Comparison of ENCODE assay signal across 30 cellular contexts in genomic region chr12:21585485-21585884, GRCh38. TPM values are rescaled to one million over a fixed set of nuclear protein-coding genes. Genes with fewer than 3 reads are reported as not detected.
"Had no signal": no experiment of that assay in that cellular context is flagged by ENCODE, and none has a peak within 500 bp of the region (broad histone marks: within the 10 kb centered on the region; RNA-seq: fewer than 3 reads in every experiment).

No MANE protein-coding gene starts in this region.

- H3K27me3 ChIP-seq: stomach, suprapubic skin, testis, thyroid gland, tibial artery, tibial nerve, transverse colon, upper lobe of left lung, upper lobe of right lung, uterus, vagina had no signal

- ATAC-seq: stimulated activated effector memory CD8-positive, alpha-beta T cell treated with anti-CD3 and anti-CD28 coated beads, Interleukin-12 subunit alpha, Interleukin-12 subunit beta, amount 100 ng/mL, for 72 hours; stimulated activated memory B cell treated with anti-CD40 and anti-IgM and Interleukin-4, amounts not matched to agents 10 μg/mL and 1 μg/mL and 100 μg/mL, for 72 hours; stimulated activated naive B cell treated with anti-CD40 and anti-IgM and Interleukin-4, amounts not matched to agents 10 μg/mL and 1 μg/mL and 100 μg/mL, for 72 hours; stimulated activated naive CD8-positive, alpha-beta T cell treated with anti-CD3 and anti-CD28 coated beads, Interleukin-15, amount 100 ng/mL, for 72 hours; stimulated activated naive CD8-positive, alpha-beta T cell treated with anti-CD3 and anti-CD28 coated beads, Interleukin-15, Interleukin-2, amounts not matched to agents 100 U/mL and 50 U/mL, for 24 hours; upper lobe of right lung had no signal

- H3K9me3 ChIP-seq: testis, thyroid gland, transverse colon, upper lobe of left lung, upper lobe of right lung, vagina had no signal

- FAIRE-seq: urothelium cell line had no signal

- H3K27ac ChIP-seq: stomach, suprapubic skin, testis, thoracic aorta, thyroid gland, tibial artery, tibial nerve, transverse colon, upper lobe of left lung, upper lobe of right lung, uterus, vagina had no signal

- H3K4me3 ChIP-seq: stomach, suprapubic skin, testis, thoracic aorta, thyroid gland, tibial artery, tibial nerve, transverse colon, upper lobe of left lung, upper lobe of right lung, uterus, vagina had no signal

- DNase-seq: stimulated activated CD4-positive, alpha-beta T cell treated with anti-CD3 and anti-CD28 coated beads, Interleukin-2, amount 100 ng/mL, for 48 hours; stimulated activated CD4-positive, alpha-beta T cell treated with anti-CD3 and anti-CD28 coated beads, Interleukin-4, amount 100 ng/mL, for 1 hour; stimulated activated CD4-positive, alpha-beta T cell treated with anti-CD3 and anti-CD28 coated beads, Interleukin-4, amount 100 ng/mL, for 24 hours; stimulated activated CD4-positive, alpha-beta T cell treated with anti-CD3 and anti-CD28 coated beads, Interleukin-4, amount 100 ng/mL, for 4 hours; stimulated activated CD8-positive, alpha-beta memory T cell treated with anti-CD3 and anti-CD28 coated beads, Interleukin-4, amount 100 ng/mL, for 48 hours; stimulated activated naive B cell treated with anti-CD40 and anti-IgM and Interleukin-4, amounts not matched to agents 10 μg/mL and 1 μg/mL and 100 μg/mL, for 72 hours; stimulated activated naive CD4-positive, alpha-beta T cell; stimulated activated naive CD4-positive, alpha-beta T cell treated with Interleukin-2 at 50 U/mL for 16 hours; stimulated activated naive CD8-positive, alpha-beta T cell treated with anti-CD3 and anti-CD28 coated beads, Interleukin-15, amount 100 ng/mL, for 72 hours; stimulated activated naive CD8-positive, alpha-beta T cell treated with anti-CD3 and anti-CD28 coated beads, Interleukin-15, Interleukin-2, amounts not matched to agents 100 U/mL and 50 U/mL, for 24 hours; stomach; substantia nigra; testis; thyroid gland; tibial artery; transverse colon; trophoblast cell; upper lobe of left lung; upper lobe of right lung; uterus had no signal

- H3K4me1 ChIP-seq: stomach, suprapubic skin, testis, thyroid gland, tibial artery, tibial nerve, transverse colon, upper lobe of left lung, upper lobe of right lung, uterus, vagina had no signal

- H3K36me3 ChIP-seq: stomach, suprapubic skin, thoracic aorta, thyroid gland, tibial artery, tibial nerve, transverse colon, upper lobe of left lung, upper lobe of right lung, uterus, vagina had no signal

RNA-seq across cellular contexts. Expression of gene GYS2, which starts 19.2 kb away (rescaled TPM):
- total RNA-seq: stomach, temporal lobe, testis, thoracic aorta, thyroid gland, upper lobe of right lung, urinary bladder, uterus had no signal

RNA-seq across cellular contexts. Expression of gene SPX, which starts 59.4 kb away (rescaled TPM):
- total RNA-seq: transverse colon, ureter, vagina had no signal
